Comparison of ENCODE assay signal across 27 cellular contexts in genomic region chr1:20234761-20235540, GRCh38. TPM values are rescaled to one million over a fixed set of nuclear protein-coding genes. Genes with fewer than 3 reads are reported as not detected.
DNase-seq lines count a peak whose midpoint lies in the region; ATAC-seq and TF ChIP-seq lines count a peak whose summit lies in the region.
"Had no signal": no experiment of that assay in that cellular context is flagged by ENCODE, and none has a peak within 500 bp of the region (broad histone marks: within the 10 kb centered on the region; RNA-seq: fewer than 3 reads in every experiment).

No MANE protein-coding gene starts in this region.

- no peak overlapping the region for H3K4me3 Mint-ChIP-seq in activated naive CD8-positive, alpha-beta T cell treated with anti-CD3 and anti-CD28 coated beads, Interleukin-2, amount 10 ng/mL, durations not matched to agents 7 days and 5 days
- no peak overlapping the region for H3K4me3 Mint-ChIP-seq in activated naive CD8-positive, alpha-beta T cell treated with anti-CD3 and anti-CD28 coated beads, Interleukin-2, amount 50 U/mL, for 24 hours
- no peak overlapping the region for H3K4me3 Mint-ChIP-seq in activated T-helper 17 cell treated with anti-CD3 and anti-CD28 coated beads, Interleukin-2, amount 50 U/mL, for 72 hours
- H3K4me3 Mint-ChIP-seq in mesothelial cell of epicardium (no peak overlapping the region), neural progenitor cell (no peak overlapping the region)

- no peaks in the 10 kb centered on the region for H3K9me3 ChIP-seq in neural progenitor cell (ENCODE audit: low read depth)
- H3K9me3 ChIP-seq: BE2C, Peyer's patch had no signal

- no peaks in the 10 kb centered on the region for H3K79me2 ChIP-seq in neural progenitor cell (ENCODE audit: low read depth)

- peaks cover 45% of the 10 kb centered on the region for H3K27me3 Mint-ChIP-seq in activated naive CD8-positive, alpha-beta T cell treated with anti-CD3 and anti-CD28 coated beads, Interleukin-2, amount 10 ng/mL, durations not matched to agents 7 days and 5 days
- peaks cover 48% of the 10 kb centered on the region for H3K27me3 Mint-ChIP-seq in activated naive CD8-positive, alpha-beta T cell treated with anti-CD3 and anti-CD28 coated beads, Interleukin-2, amount 50 U/mL, for 24 hours
- H3K27me3 Mint-ChIP-seq in activated T-helper 17 cell treated with anti-CD3 and anti-CD28 coated beads, Interleukin-2, amount 50 U/mL, for 72 hours, result peaks cover 29% of the 10 kb centered on the region
- H3K27me3 Mint-ChIP-seq in mesothelial cell of epicardium (ENCODE audit: low read depth), result peaks cover 2% of the 10 kb centered on the region
- peaks cover 6% of the 10 kb centered on the region for H3K27me3 Mint-ChIP-seq in neural progenitor cell (ENCODE audit: insufficient read depth, low read depth)

- no peak for DNase-seq in activated naive CD8-positive, alpha-beta T cell treated with anti-CD3 and anti-CD28 coated beads, Interleukin-2, amount 10 ng/mL, durations not matched to agents 7 days and 5 days
- no peak for DNase-seq in activated naive CD8-positive, alpha-beta T cell treated with anti-CD3 and anti-CD28 coated beads, Interleukin-2, amount 50 U/mL, for 24 hours
- DNase-seq in mesothelial cell of epicardium (ENCODE audit: low spot score in 2 of 2, unreplicated experiment in 2 of 2) (no peak), renal cortical epithelial cell (ENCODE audit: low read depth) (peak; percentile 75), neural progenitor cell (ENCODE audit: low spot score) (no peak), ecto neural progenitor cell (ENCODE audit: low spot score) (no peak)
- DNase-seq: 8988T, ACHN, BE2C, DMS153, DND-41, Karpas-422, NCI-H1417 treated with DMSO at 0.1 percent for 48 hours, NCI-H1694 treated with DMSO at 0.1 percent for 48 hours, NCI-H2081, NCI-H2171, NCI-H524, NCI-H774, Peyer's patch, SHP77 treated with DMSO at 0.1 percent for 48 hours had no signal

- no peak overlapping the region for H3K9ac ChIP-seq in neural progenitor cell

- no peaks in the 10 kb centered on the region for H4K20me1 ChIP-seq in neural progenitor cell (ENCODE audit: low read depth)

- H3K27ac Mint-ChIP-seq in activated naive CD8-positive, alpha-beta T cell treated with anti-CD3 and anti-CD28 coated beads, Interleukin-2, amount 10 ng/mL, durations not matched to agents 7 days and 5 days, result peak overlapping the region; percentile 1
- no peak overlapping the region for H3K27ac Mint-ChIP-seq in activated naive CD8-positive, alpha-beta T cell treated with anti-CD3 and anti-CD28 coated beads, Interleukin-2, amount 50 U/mL, for 24 hours
- H3K27ac Mint-ChIP-seq in activated T-helper 17 cell treated with anti-CD3 and anti-CD28 coated beads, Interleukin-2, amount 50 U/mL, for 72 hours, result no peak overlapping the region
- H3K27ac Mint-ChIP-seq in mesothelial cell of epicardium (peak overlapping the region; percentile 49), neural progenitor cell (no peak overlapping the region)
- H3K27ac Mint-ChIP-seq: CD14-positive monocyte had no signal

- H3K9me3 Mint-ChIP-seq in activated naive CD8-positive, alpha-beta T cell treated with anti-CD3 and anti-CD28 coated beads, Interleukin-2, amount 10 ng/mL, durations not matched to agents 7 days and 5 days, result no peaks in the 10 kb centered on the region
- no peaks in the 10 kb centered on the region for H3K9me3 Mint-ChIP-seq in activated naive CD8-positive, alpha-beta T cell treated with anti-CD3 and anti-CD28 coated beads, Interleukin-2, amount 50 U/mL, for 24 hours
- H3K9me3 Mint-ChIP-seq in activated T-helper 17 cell treated with anti-CD3 and anti-CD28 coated beads, Interleukin-2, amount 50 U/mL, for 72 hours, result no peaks in the 10 kb centered on the region
- H3K9me3 Mint-ChIP-seq in mesothelial cell of epicardium, result no peaks in the 10 kb centered on the region
- no peaks in the 10 kb centered on the region for H3K9me3 Mint-ChIP-seq in neural progenitor cell

- ATAC-seq in activated naive CD8-positive, alpha-beta T cell treated with anti-CD3 and anti-CD28 coated beads, Interleukin-2, amount 10 ng/mL, durations not matched to agents 7 days and 5 days (ENCODE audit: low read depth), result no peak
- no peak for ATAC-seq in activated naive CD8-positive, alpha-beta T cell treated with anti-CD3 and anti-CD28 coated beads, Interleukin-2, amount 50 U/mL, for 24 hours
- ATAC-seq in activated T-helper 17 cell treated with anti-CD3 and anti-CD28 coated beads, Interleukin-2, amount 50 U/mL, for 72 hours (replicated peaks), result peak; percentile 26
- no peak for ATAC-seq in HG02798 (IDR thresholded peaks at IDR 0.05; ENCODE audit: poor library complexity, unreplicated experiment)
- ATAC-seq: HCT116, HepG2 had no signal

- no peaks in the 10 kb centered on the region for H3K36me3 ChIP-seq in neural progenitor cell
- H3K36me3 ChIP-seq: BE2C, Peyer's patch had no signal

- no peak overlapping the region for H3K27ac ChIP-seq in neural progenitor cell
- H3K27ac ChIP-seq: Peyer's patch had no signal

- POLR2A ChIA-PET in activated naive CD8-positive, alpha-beta T cell treated with anti-CD3 and anti-CD28 coated beads, Interleukin-2, amount 10 ng/mL, durations not matched to agents 7 days and 5 days (lab: Charles Lee), result no interaction called here

- no peak overlapping the region for H2AFZ ChIP-seq in neural progenitor cell (replicated peaks)

- H3K4me3 ChIP-seq in neural progenitor cell, result no peak overlapping the region
- H3K4me3 ChIP-seq: Peyer's patch had no signal

- H3K4me2 ChIP-seq in neural progenitor cell, result no peak overlapping the region

- no peaks in the 10 kb centered on the region for H3K4me1 ChIP-seq in neural progenitor cell
- H3K4me1 ChIP-seq: BE2C, Peyer's patch had no signal

- no peaks in the 10 kb centered on the region for H3K4me1 Mint-ChIP-seq in activated naive CD8-positive, alpha-beta T cell treated with anti-CD3 and anti-CD28 coated beads, Interleukin-2, amount 10 ng/mL, durations not matched to agents 7 days and 5 days
- no peaks in the 10 kb centered on the region for H3K4me1 Mint-ChIP-seq in activated naive CD8-positive, alpha-beta T cell treated with anti-CD3 and anti-CD28 coated beads, Interleukin-2, amount 50 U/mL, for 24 hours
- H3K4me1 Mint-ChIP-seq in activated T-helper 17 cell treated with anti-CD3 and anti-CD28 coated beads, Interleukin-2, amount 50 U/mL, for 72 hours, result no peaks in the 10 kb centered on the region
- H3K4me1 Mint-ChIP-seq in mesothelial cell of epicardium (peaks cover 49% of the 10 kb centered on the region), neural progenitor cell (peaks cover 29% of the 10 kb centered on the region)
- H3K4me1 Mint-ChIP-seq: CD14-positive monocyte had no signal

- peaks cover 7% of the 10 kb centered on the region for H3K27me3 ChIP-seq in neural progenitor cell
- H3K27me3 ChIP-seq: BE2C, Peyer's patch had no signal

- no peak for TF ChIP-seq CTCF in mesothelial cell of epicardium (IDR thresholded peaks at IDR 0.05; ENCODE audit: unreplicated experiment)
- no peak for TF ChIP-seq CTCF in neural progenitor cell (IDR thresholded peaks at IDR 0.05)

- no peaks in the 10 kb centered on the region for H3K36me3 Mint-ChIP-seq in activated naive CD8-positive, alpha-beta T cell treated with anti-CD3 and anti-CD28 coated beads, Interleukin-2, amount 10 ng/mL, durations not matched to agents 7 days and 5 days
- H3K36me3 Mint-ChIP-seq in activated naive CD8-positive, alpha-beta T cell treated with anti-CD3 and anti-CD28 coated beads, Interleukin-2, amount 50 U/mL, for 24 hours (ENCODE audit: low read depth), result no peaks in the 10 kb centered on the region
- H3K36me3 Mint-ChIP-seq in activated T-helper 17 cell treated with anti-CD3 and anti-CD28 coated beads, Interleukin-2, amount 50 U/mL, for 72 hours (ENCODE audit: low read depth), result no peaks in the 10 kb centered on the region
- no peaks in the 10 kb centered on the region for H3K36me3 Mint-ChIP-seq in mesothelial cell of epicardium
- H3K36me3 Mint-ChIP-seq in neural progenitor cell, result no peaks in the 10 kb centered on the region
- H3K36me3 Mint-ChIP-seq: CD14-positive monocyte had no signal

- H3F3A ChIP-seq in neural progenitor cell (ENCODE audit: low read depth), result no peaks in the 10 kb centered on the region

RNA-seq across cellular contexts. Expression of gene PLA2G2C, which starts 48.6 kb away (rescaled TPM):
- not detected for total RNA-seq in activated naive CD8-positive, alpha-beta T cell treated with anti-CD3 and anti-CD28 coated beads, Interleukin-2, amount 10 ng/mL, durations not matched to agents 7 days and 5 days
- under 1 TPM; 0.06 to 0.26 TPM for total RNA-seq in activated T-helper 17 cell treated with anti-CD3 and anti-CD28 coated beads, Interleukin-2, amount 50 U/mL, for 72 hours
- total RNA-seq in mesothelial cell of epicardium (0.24 to 0.50 TPM (median 0.40 TPM) in 3 replicates), renal cortical epithelial cell (not detected in 2 replicates), neural progenitor cell (ENCODE audit: low replicate concordance) (not detected in 2 replicates)
- total RNA-seq: H4, HepG2, HT-29 had no signal

RNA-seq across cellular contexts. Expression of gene UBXN10, which starts 49.1 kb away (rescaled TPM):
- under 1 TPM; 0.23 to 0.28 TPM for total RNA-seq in activated naive CD8-positive, alpha-beta T cell treated with anti-CD3 and anti-CD28 coated beads, Interleukin-2, amount 10 ng/mL, durations not matched to agents 7 days and 5 days
- total RNA-seq in activated T-helper 17 cell treated with anti-CD3 and anti-CD28 coated beads, Interleukin-2, amount 50 U/mL, for 72 hours, result under 1 TPM; 0.37 to 0.63 TPM
- total RNA-seq in mesothelial cell of epicardium (2.2 to 2.6 TPM (median 2.3 TPM) in 3 replicates), renal cortical epithelial cell (0.52 and 2.8 TPM in 2 replicates), neural progenitor cell (ENCODE audit: low replicate concordance) (0.37 and 0.43 TPM in 2 replicates)
- total RNA-seq: H4 had no signal

RNA-seq across cellular contexts. Expression of gene VWA5B1, which starts 55.7 kb away (rescaled TPM):
- total RNA-seq in activated naive CD8-positive, alpha-beta T cell treated with anti-CD3 and anti-CD28 coated beads, Interleukin-2, amount 10 ng/mL, durations not matched to agents 7 days and 5 days, result not detected
- under 1 TPM in 1 of 2 donors, not detected in 1; 0.05 TPM for total RNA-seq in activated T-helper 17 cell treated with anti-CD3 and anti-CD28 coated beads, Interleukin-2, amount 50 U/mL, for 72 hours
- total RNA-seq in mesothelial cell of epicardium, result 0.20 to 0.29 TPM (median 0.25 TPM) in 3 replicates
- 0.05 TPM in 1 of 2 replicates, not detected in the other for total RNA-seq in renal cortical epithelial cell
- total RNA-seq in neural progenitor cell (ENCODE audit: low replicate concordance), result not detected in 2 replicates
- total RNA-seq: H4, HepG2, HT-29, Peyer's patch had no signal

Comparison
In these comparisons a context has a peak if more than half of its experiments do, and no peak if none do; other contexts are left out.
1. H3K27ac Mint-ChIP-seq: peak in activated naive CD8-positive, alpha-beta T cell treated with anti-CD3 and anti-CD28 coated beads, Interleukin-2, amount 10 ng/mL, durations not matched to agents 7 days and 5 days (single experiment) and mesothelial cell of epicardium (single experiment); none in activated naive CD8-positive, alpha-beta T cell treated with anti-CD3 and anti-CD28 coated beads, Interleukin-2, amount 50 U/mL, for 24 hours (single experiment), activated T-helper 17 cell treated with anti-CD3 and anti-CD28 coated beads, Interleukin-2, amount 50 U/mL, for 72 hours (single experiment) and neural progenitor cell (single experiment).